ENCODE assay signal across 17 cellular contexts in the genomic region with DNA sequence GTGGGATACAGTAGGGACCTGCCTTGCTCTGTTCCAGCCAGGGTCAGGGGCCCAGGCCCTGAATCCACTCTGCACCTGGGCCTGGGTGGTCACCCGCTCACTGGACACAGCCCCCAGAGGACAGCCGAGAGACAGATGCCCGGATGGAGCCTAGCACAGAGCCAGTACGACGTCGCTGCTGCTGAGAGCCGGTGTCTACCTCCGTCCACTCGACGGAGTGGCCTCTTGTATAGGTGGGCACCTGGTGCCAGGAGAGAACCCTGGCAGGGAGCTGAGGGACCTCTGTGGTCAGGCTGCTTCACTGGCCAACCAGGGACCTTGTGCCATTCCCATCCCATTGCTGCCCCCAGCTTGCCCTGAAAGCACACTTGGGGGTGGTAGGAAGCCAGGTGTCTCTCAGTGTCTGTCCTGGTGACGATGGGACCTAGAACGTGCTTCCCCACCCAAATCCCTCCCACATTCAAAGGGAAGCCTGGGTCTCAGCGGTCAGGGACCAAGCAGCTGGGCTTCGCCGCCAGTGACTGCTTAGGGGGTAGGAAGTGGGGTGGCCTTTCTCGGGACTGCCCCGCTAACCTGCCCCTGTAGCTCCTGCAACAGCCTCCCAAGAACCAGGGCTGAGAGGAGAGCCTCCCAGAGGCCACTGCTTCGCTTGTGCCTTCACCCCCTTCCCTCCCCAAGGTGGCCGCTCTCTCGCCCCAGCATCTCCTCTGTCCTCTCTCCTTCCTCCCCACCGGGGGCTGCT. TPM values are rescaled to one million over a fixed set of nuclear protein-coding genes. Genes with fewer than 3 reads are reported as not detected.
DNase-seq lines count a peak whose midpoint lies in the region; ATAC-seq and TF ChIP-seq lines count a peak whose summit lies in the region.
"Had no signal": no experiment of that assay in that cellular context is flagged by ENCODE, and none has a peak within 500 bp of the region (broad histone marks: within the 10 kb centered on the region; RNA-seq: fewer than 3 reads in every experiment).

No MANE protein-coding gene starts in this region.

- H3K4me3 Mint-ChIP-seq in activated T-cell treated with anti-CD3 and anti-CD28 coated beads, Interleukin-2, amount 50 U/mL, for 24 hours = no peak overlapping the region
- H3K4me3 Mint-ChIP-seq: H9; stimulated activated memory B cell treated with anti-CD40 and anti-IgM and Interleukin-4, amounts not matched to agents 10 μg/mL and 1 μg/mL and 100 μg/mL, for 72 hours had no signal

- H3K79me2 ChIP-seq in PC-9 (ENCODE audit: low read depth) (no peaks in the 10 kb centered on the region), smooth muscle cell (ENCODE audit: low read depth) (no peaks in the 10 kb centered on the region)

- no peaks in the 10 kb centered on the region for H3K9me3 ChIP-seq in PC-9 (ENCODE audit: insufficient read depth, low read depth)
- H3K9me3 ChIP-seq in left lung = no peaks in the 10 kb centered on the region
- no peaks in the 10 kb centered on the region for H3K9me3 ChIP-seq in smooth muscle cell (replicated peaks; ENCODE audit: low read depth)
- H3K9me3 ChIP-seq: gastroesophageal sphincter had no signal

- H3K36me3 ChIP-seq in PC-9 (ENCODE audit: low read depth) (no peaks in the 10 kb centered on the region), left lung (no peaks in the 10 kb centered on the region), smooth muscle cell (ENCODE audit: low read depth) (no peaks in the 10 kb centered on the region)
- H3K36me3 ChIP-seq: gastroesophageal sphincter had no signal

- peaks cover 52% of the 10 kb centered on the region for H3F3A ChIP-seq in PC-9 (ENCODE audit: insufficient read depth, low read depth)
- H3F3A ChIP-seq in smooth muscle cell (ENCODE audit: low read depth) = peaks cover 4% of the 10 kb centered on the region

- H4K20me1 ChIP-seq in PC-9 (ENCODE audit: insufficient read depth) (no peaks in the 10 kb centered on the region), smooth muscle cell (ENCODE audit: low read depth) (no peaks in the 10 kb centered on the region)

- H3K36me3 Mint-ChIP-seq in activated T-cell treated with anti-CD3 and anti-CD28 coated beads, Interleukin-2, amount 50 U/mL, for 24 hours (ENCODE audit: low read depth) = no peaks in the 10 kb centered on the region
- H3K36me3 Mint-ChIP-seq: stimulated activated memory B cell treated with anti-CD40 and anti-IgM and Interleukin-4, amounts not matched to agents 10 μg/mL and 1 μg/mL and 100 μg/mL, for 72 hours had no signal

- no peaks in the 10 kb centered on the region for H3K9me2 ChIP-seq in PC-9 (ENCODE audit: insufficient read depth)

- peaks cover 65% of the 10 kb centered on the region for H3K4me1 ChIP-seq in PC-9 (replicated peaks; ENCODE audit: insufficient read depth)
- H3K4me1 ChIP-seq in left lung = peaks cover 14 to 49% of the 10 kb centered on the region in 2 donors
- peaks cover under 1% of the 10 kb centered on the region for H3K4me1 ChIP-seq in smooth muscle cell (ENCODE audit: low read depth)

- H3K4me1 Mint-ChIP-seq in activated T-cell treated with anti-CD3 and anti-CD28 coated beads, Interleukin-2, amount 50 U/mL, for 24 hours (ENCODE audit: low read depth) = peaks cover 25% of the 10 kb centered on the region
- H3K4me1 Mint-ChIP-seq: H9 had no signal

- intact Hi-C loops in PC-9 (cut with micrococcal nuclease; ENCODE audit: unreplicated experiment) = no loop called here
- intact Hi-C loops in left lung (cut with DNase I) = no loop called here

- H3K4me2 ChIP-seq in PC-9 (peak overlapping the region; percentile 83), smooth muscle cell (peak overlapping the region; percentile 64)

- DNase-seq in activated T-cell treated with anti-CD3 and anti-CD28 coated beads, Interleukin-2, amount 50 U/mL, for 24 hours = no peak
- DNase-seq in activated T-cell treated with anti-CD3 and anti-CD28 coated beads for 4 hours = no peak
- DNase-seq in PC-9 = no peak
- peak in 1 of 2 donors; percentile 60 for DNase-seq in left lung
- no peak for DNase-seq in smooth muscle cell (lab: John Stamatoyannopoulos, UW; ENCODE audit: unreplicated experiment)
- no peak for DNase-seq in DMS114 treated with DMSO at 0.1 percent for 48 hours (lab: John Stamatoyannopoulos, UW; ENCODE audit: unreplicated experiment)
- DNase-seq: ACHN, DMS 273 treated with DMSO at 0.1 percent for 48 hours, H9, KG1, NCI-H510A treated with DMSO at 0.1 percent for 48 hours, retina had no signal

- H2AFZ ChIP-seq in PC-9 (no peak overlapping the region), smooth muscle cell (ENCODE audit: low read depth) (no peak overlapping the region)

- H3K27me3 ChIP-seq in PC-9 (ENCODE audit: insufficient read depth, low read depth) (no peaks in the 10 kb centered on the region), left lung (no peaks in the 10 kb centered on the region), smooth muscle cell (ENCODE audit: low read depth) (no peaks in the 10 kb centered on the region)

- H3K27ac ChIP-seq in PC-9 (peak overlapping the region; percentile 79), left lung (peak overlapping the region; percentile 29 to 46), smooth muscle cell (ENCODE audit: low read depth) (peak overlapping the region; percentile 80)
- H3K27ac ChIP-seq: gastroesophageal sphincter had no signal

- CTCF ChIA-PET in PC-9 (lab: Charles Lee) = no interaction called here

- WGBS in smooth muscle cell (ENCODE audit: low lambda C conversion rate) = 93% methylated on average over 21 of the region's 21 CpGs

- TF ChIP-seq CTCF in PC-9 (conservative IDR thresholded peaks at IDR 0.05) (no peak), left lung (IDR thresholded peaks at IDR 0.05) (no peak), smooth muscle cell (IDR thresholded peaks at IDR 0.05; ENCODE audit: borderline replicate concordance, insufficient read depth, poor library complexity, severe bottlenecking) (no peak)

- ATAC-seq in left lung (no peak), esophagus mucosa (no peak), HG03460 (IDR thresholded peaks at IDR 0.05; ENCODE audit: unreplicated experiment) (no peak)
- ATAC-seq: Panc1; stimulated activated memory B cell treated with anti-CD40 and anti-IgM and Interleukin-4, amounts not matched to agents 10 μg/mL and 1 μg/mL and 100 μg/mL, for 72 hours had no signal

- POLR2A ChIA-PET in PC-9 (lab: Charles Lee; ENCODE audit: unreplicated experiment) = no interaction called here

- no peak overlapping the region for H3K9ac ChIP-seq in smooth muscle cell (ENCODE audit: low read depth)

- H3K27me3 Mint-ChIP-seq in activated T-cell treated with anti-CD3 and anti-CD28 coated beads, Interleukin-2, amount 50 U/mL, for 24 hours = no peaks in the 10 kb centered on the region

- peak overlapping the region; percentile 36; the same call in 1 of the 2 replicates for H3K4me3 ChIP-seq in PC-9
- no peak overlapping the region for H3K4me3 ChIP-seq in left lung
- no peak overlapping the region for H3K4me3 ChIP-seq in smooth muscle cell
- H3K4me3 ChIP-seq: gastroesophageal sphincter had no signal

- BruUV-seq in PC-9 (replicated peaks; lab: Mats Ljungman, UMichigan) = no TSS peak

- H3K27ac Mint-ChIP-seq in activated T-cell treated with anti-CD3 and anti-CD28 coated beads, Interleukin-2, amount 50 U/mL, for 24 hours = peak overlapping the region; percentile 87

- no peaks in the 10 kb centered on the region for H3K9me3 Mint-ChIP-seq in activated T-cell treated with anti-CD3 and anti-CD28 coated beads, Interleukin-2, amount 50 U/mL, for 24 hours
- H3K9me3 Mint-ChIP-seq: H9; stimulated activated memory B cell treated with anti-CD40 and anti-IgM and Interleukin-4, amounts not matched to agents 10 μg/mL and 1 μg/mL and 100 μg/mL, for 72 hours had no signal

RNA-seq across cellular contexts. Expression of a gene that starts 10.3 kb away (rescaled TPM):
- total RNA-seq in PC-9 (2021) (24.9 and 25.9 TPM in 2 replicates), left lung (10 to 100 TPM; 25.0 to 34.1 TPM), smooth muscle cell (25.4 and 30.7 TPM in 2 replicates), esophagus mucosa (21.9 TPM)
- polyA plus RNA-seq in smooth muscle cell = 23.3 and 25.6 TPM in 2 replicates

RNA-seq across cellular contexts. Expression of a gene that starts 14.1 kb away (rescaled TPM):
- 40.3 and 41.4 TPM in 2 replicates for total RNA-seq in PC-9 (2021)
- 10 to 100 TPM; 27.3 to 33.5 TPM for total RNA-seq in left lung
- 7.2 and 12.5 TPM in 2 replicates for total RNA-seq in smooth muscle cell
- polyA plus RNA-seq in smooth muscle cell = 14.4 and 19.2 TPM in 2 replicates
- total RNA-seq in esophagus mucosa = 21.4 TPM
